26 cellular contexts compared by ENCODE assay signal in genomic region chr4:41599192-41599786, GRCh38.
"Had no signal": no experiment of that assay in that cellular context is flagged by ENCODE, and none has a peak within 500 bp of the region (broad histone marks: within the 10 kb centered on the region; RNA-seq: fewer than 3 reads in every experiment).

No MANE protein-coding gene starts in this region.

- H3K9me3 Mint-ChIP-seq: neural progenitor cell; stimulated activated memory B cell treated with anti-CD40 and anti-IgM and Interleukin-4, amounts not matched to agents 10 μg/mL and 1 μg/mL and 100 μg/mL, for 72 hours had no signal

- DNase-seq: cortex of kidney; effector memory CD8-positive, alpha-beta T cell; erythroblast; esophagus squamous epithelium; foreskin melanocyte; glutamatergic neuron; heart right ventricle; hippocampal formation; kidney glomerular epithelial cell; left colon; left ventricle myocardium superior; lower lobe of right lung; natural killer cell; nucleus accumbens; posterior cingulate gyrus; psoas muscle; right cardiac atrium; spleen; stimulated activated CD4-positive, alpha-beta T cell treated with anti-CD3 and anti-CD28 coated beads, Interleukin-4, amount 100 ng/mL, for 4 hours; stimulated activated naive CD8-positive, alpha-beta T cell treated with anti-CD3 and anti-CD28 coated beads, Interleukin-15, Interleukin-2, amounts not matched to agents 100 U/mL and 50 U/mL, for 24 hours; upper lobe of left lung had no signal

- H3K27ac Mint-ChIP-seq: effector memory CD8-positive, alpha-beta T cell; natural killer cell; neural progenitor cell; stimulated activated memory B cell treated with anti-CD40 and anti-IgM and Interleukin-4, amounts not matched to agents 10 μg/mL and 1 μg/mL and 100 μg/mL, for 72 hours had no signal

- H3K36me3 ChIP-seq: esophagus squamous epithelium, lower lobe of right lung, neural progenitor cell, spleen, thoracic aorta, tibial nerve had no signal

- H3K9me3 ChIP-seq: esophagus squamous epithelium, heart right ventricle, lower lobe of right lung, psoas muscle, spleen, thoracic aorta, tibial nerve, upper lobe of left lung had no signal

- H3K27me3 Mint-ChIP-seq: effector memory CD8-positive, alpha-beta T cell; stimulated activated memory B cell treated with anti-CD40 and anti-IgM and Interleukin-4, amounts not matched to agents 10 μg/mL and 1 μg/mL and 100 μg/mL, for 72 hours had no signal

- H3K4me3 ChIP-seq: esophagus squamous epithelium, heart right ventricle, lower lobe of right lung, neural progenitor cell, psoas muscle, skin epidermis, spleen, thoracic aorta, tibial nerve, upper lobe of left lung had no signal

- H3K36me3 Mint-ChIP-seq: natural killer cell; neural progenitor cell; stimulated activated memory B cell treated with anti-CD40 and anti-IgM and Interleukin-4, amounts not matched to agents 10 μg/mL and 1 μg/mL and 100 μg/mL, for 72 hours had no signal

- H3K27ac ChIP-seq: esophagus squamous epithelium, lower lobe of right lung, neural progenitor cell, psoas muscle, skin epidermis, spleen, thoracic aorta, tibial nerve, upper lobe of left lung had no signal

- H3K4me1 Mint-ChIP-seq: natural killer cell; stimulated activated memory B cell treated with anti-CD40 and anti-IgM and Interleukin-4, amounts not matched to agents 10 μg/mL and 1 μg/mL and 100 μg/mL, for 72 hours had no signal

- H3K4me3 Mint-ChIP-seq: effector memory CD8-positive, alpha-beta T cell; natural killer cell; neural progenitor cell; stimulated activated memory B cell treated with anti-CD40 and anti-IgM and Interleukin-4, amounts not matched to agents 10 μg/mL and 1 μg/mL and 100 μg/mL, for 72 hours had no signal

- H3K27me3 ChIP-seq: esophagus squamous epithelium, heart right ventricle, neural progenitor cell, spleen, tibial nerve, upper lobe of left lung had no signal
